ENCODE assay signal across 8 cellular contexts in the genomic region with DNA sequence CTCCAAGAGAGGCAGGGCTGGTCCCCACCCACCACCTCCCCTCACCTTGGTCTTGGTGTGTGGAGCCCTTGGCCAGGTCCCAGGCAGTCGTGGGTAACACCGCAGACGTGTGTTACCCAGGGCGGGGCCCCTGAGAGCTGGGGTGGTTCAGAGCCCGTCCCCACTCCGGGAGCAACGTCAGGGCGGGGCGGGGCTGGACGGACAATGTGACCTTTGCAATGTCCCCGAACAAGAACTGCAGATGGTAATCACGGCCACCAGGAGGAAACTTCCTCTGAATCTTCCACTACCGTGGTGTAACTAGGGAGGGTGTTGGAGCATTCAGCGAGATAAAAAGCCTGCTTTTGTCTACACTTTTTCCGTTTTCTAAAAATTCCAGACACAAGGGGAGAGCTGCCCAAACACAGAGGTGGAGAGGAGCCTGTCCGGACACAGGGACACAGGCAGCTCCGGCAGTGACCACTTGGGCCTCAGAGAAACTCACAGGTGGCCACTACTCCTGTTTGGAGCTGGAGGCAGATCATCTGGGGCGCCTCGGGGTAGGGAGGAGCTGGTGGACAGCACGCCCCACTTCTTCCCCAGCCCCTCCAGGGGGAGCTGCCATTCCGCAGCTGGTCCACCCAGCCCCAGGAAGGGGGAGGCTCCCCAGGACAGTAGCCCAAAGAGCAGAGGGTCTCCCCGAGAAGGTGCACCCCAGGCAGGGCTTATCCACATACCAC. TPM values are rescaled to one million over a fixed set of nuclear protein-coding genes. Genes with fewer than 3 reads are reported as not detected.
DNase-seq lines count a peak whose midpoint lies in the region; ATAC-seq, FAIRE-seq and TF ChIP-seq lines count a peak whose summit lies in the region.

No MANE protein-coding gene starts in this region.

- H3K9me3 Mint-ChIP-seq in stimulated activated effector memory CD8-positive, alpha-beta T cell treated with anti-CD3 and anti-CD28 coated beads, Interleukin-12 subunit alpha, Interleukin-12 subunit beta, amount 100 ng/mL, for 72 hours: no peaks in the 10 kb centered on the region

- H3K36me3 Mint-ChIP-seq in stimulated activated effector memory CD8-positive, alpha-beta T cell treated with anti-CD3 and anti-CD28 coated beads, Interleukin-12 subunit alpha, Interleukin-12 subunit beta, amount 100 ng/mL, for 72 hours: no peaks in the 10 kb centered on the region

- H3K4me3 ChIP-seq in AG10803 (ENCODE audit: low read length) (peak overlapping the region; percentile 16), coronary artery (peak overlapping the region; percentile 66)

- H3K4me3 Mint-ChIP-seq in stimulated activated effector memory CD8-positive, alpha-beta T cell treated with anti-CD3 and anti-CD28 coated beads, Interleukin-12 subunit alpha, Interleukin-12 subunit beta, amount 100 ng/mL, for 72 hours: no peak overlapping the region

- H3K27ac Mint-ChIP-seq in stimulated activated effector memory CD8-positive, alpha-beta T cell treated with anti-CD3 and anti-CD28 coated beads, Interleukin-12 subunit alpha, Interleukin-12 subunit beta, amount 100 ng/mL, for 72 hours: no peak overlapping the region

- H3K4me1 Mint-ChIP-seq in stimulated activated effector memory CD8-positive, alpha-beta T cell treated with anti-CD3 and anti-CD28 coated beads, Interleukin-12 subunit alpha, Interleukin-12 subunit beta, amount 100 ng/mL, for 72 hours: peaks cover 7% of the 10 kb centered on the region

- peak overlapping the region in 1 of 2 donors; percentile 75 for H3K27ac ChIP-seq in coronary artery

- peak; percentile 36 for FAIRE-seq in GM18507 (lab: Jason Lieb, UNC)

- ATAC-seq in left colon (peak; percentile 94), HG03280 (IDR thresholded peaks at IDR 0.05; ENCODE audit: unreplicated experiment) (no peak)
- ATAC-seq in stimulated activated effector memory CD8-positive, alpha-beta T cell treated with anti-CD3 and anti-CD28 coated beads, Interleukin-12 subunit alpha, Interleukin-12 subunit beta, amount 100 ng/mL, for 72 hours: peak; percentile 71

- DNase-seq in AG10803 (ENCODE audit: low read depth): peak; percentile 73
- no peak for DNase-seq in GM18507 (ENCODE audit: extremely low spot score, insufficient read length, low read depth)
- peak; percentile 82 to 91 for DNase-seq in SHP77 (lab: John Stamatoyannopoulos, UW)
- DNase-seq in coronary artery (ENCODE audit: low spot score): peak; percentile 85
- DNase-seq in left colon: peak; percentile 95 to 97
- DNase-seq in stimulated activated effector memory CD8-positive, alpha-beta T cell treated with anti-CD3 and anti-CD28 coated beads, Interleukin-12 subunit alpha, Interleukin-12 subunit beta, amount 100 ng/mL, for 72 hours (ENCODE audit: low spot score in 2 of 2): no peak
- no peak for DNase-seq in GOT3 (lab: John Stamatoyannopoulos, UW)

- intact Hi-C loops in left colon (cut with DNase I, micrococcal nuclease): no loop called here

- peak; percentile 55 for TF ChIP-seq CTCF in AG10803 (conservative IDR thresholded peaks at IDR 0.05; ENCODE audit: low read length)
- TF ChIP-seq CTCF in coronary artery (IDR thresholded peaks at IDR 0.05): no peak

RNA-seq across cellular contexts. Expression of gene SLC38A10, which starts 14.2 kb away (rescaled TPM):
- total RNA-seq in left colon: 10 to 100 TPM; 84.7 to 86.7 TPM

Comparison
In these comparisons a context has a peak if more than half of its experiments do, and no peak if none do; other contexts are left out.
1. DNase-seq: peak in AG10803 (single experiment), SHP77 (2 of 2), coronary artery (single experiment) and left colon (2 of 2); none in GM18507 (single experiment), stimulated activated effector memory CD8-positive, alpha-beta T cell treated with anti-CD3 and anti-CD28 coated beads, Interleukin-12 subunit alpha, Interleukin-12 subunit beta, amount 100 ng/mL, for 72 hours (0 of 2) and GOT3 (single experiment).